Comparison of ENCODE assay signal across 1 cellular context in genomic region chr11:57741132-57742086, GRCh38.
A peak's percentile ranks its signal among the peaks of the same experiment; 100 is the strongest.
TF ChIP-seq lines count a peak whose summit lies in the region.

Gene SELENOH (plus strand): TSS chr11:57741491. CDS start chr11:57741596, 105 bp downstream.

TF ChIP-seq in HCT116, 20 proteins besides CTCF, POLR2A, EP300 and RAD21 (continued from another document):
- peak; percentile 63; the same call in 1 of the 2 replicates for TF ChIP-seq EGR1 (IDR thresholded peaks at IDR 0.05; ENCODE audit: low read depth)
- TF ChIP-seq EZH2phosphoT487 (IDR thresholded peaks at IDR 0.05; ENCODE audit: borderline replicate concordance), result no peak
- TF ChIP-seq SIN3A (IDR thresholded peaks at IDR 0.05; ENCODE audit: low read depth), result peak; percentile 83; the same call in 1 of the 2 replicates
- peak; percentile 65; the same call in 1 of the 2 replicates for TF ChIP-seq ELF1 (IDR thresholded peaks at IDR 0.05; ENCODE audit: borderline replicate concordance, low read depth)
- no peak; the same call in 1 of the 2 replicates for TF ChIP-seq ATF3 (IDR thresholded peaks at IDR 0.05)
- TF ChIP-seq YY1 (IDR thresholded peaks at IDR 0.05; ENCODE audit: extremely low read depth, insufficient replicate concordance, low read depth, low read length), result peak; percentile 65
- TF ChIP-seq SP1 (IDR thresholded peaks at IDR 0.05; ENCODE audit: low read depth), result peak; percentile 95
- TF ChIP-seq ZNF274 (IDR thresholded peaks at IDR 0.05; ENCODE audit: low read depth, low read length), result no peak
- no peak; the same call in 1 of the 2 replicates for TF ChIP-seq CEBPB (IDR thresholded peaks at IDR 0.05; ENCODE audit: low read depth)
